23 cellular contexts compared by ENCODE assay signal in the genomic region with DNA sequence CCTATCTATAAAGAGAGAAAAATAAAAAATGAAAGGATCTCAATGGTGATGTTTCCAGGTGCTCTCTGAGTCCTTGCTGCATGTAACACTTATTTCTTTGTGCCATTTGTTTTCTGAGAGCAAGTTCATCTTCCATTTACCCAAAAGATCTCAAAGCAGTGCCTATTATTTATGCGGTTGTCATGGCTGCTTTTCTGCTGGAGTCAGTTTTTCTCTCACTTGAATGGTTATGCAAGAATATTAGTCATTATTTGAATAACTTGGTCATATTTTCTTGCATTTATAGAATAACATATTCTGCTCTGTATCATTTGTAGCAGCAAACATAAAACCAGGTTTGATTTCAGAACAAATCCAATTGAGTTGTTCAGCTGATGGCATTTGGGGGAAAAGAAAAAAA.
"Had no signal": no experiment of that assay in that cellular context is flagged by ENCODE, and none has a peak within 500 bp of the region (broad histone marks: within the 10 kb centered on the region; RNA-seq: fewer than 3 reads in every experiment).

No MANE protein-coding gene starts in this region.

- H3K36me3 ChIP-seq: ascending aorta, brain microvascular endothelial cell, gastrocnemius medialis, neutrophil, ovary, prostate gland, spleen, tibial artery, WERI-Rb-1 had no signal

- H3K4me1 Mint-ChIP-seq: activated T-helper 17 cell treated with anti-CD3 and anti-CD28 coated beads, Interleukin-2, amount 50 U/mL, for 72 hours; memory B cell had no signal

- H3K4me3 ChIP-seq: ascending aorta, coronary artery, gastrocnemius medialis, ovary, prostate gland, spleen, tibial artery had no signal

- ATAC-seq: activated naive CD4-positive, alpha-beta T cell treated with anti-CD3 and anti-CD28 coated beads, Interleukin-2, amount 50 U/mL, for 72 hours; activated T-helper 17 cell treated with anti-CD3 and anti-CD28 coated beads, Interleukin-2, amount 50 U/mL, for 72 hours; gastrocnemius medialis; natural killer cell treated with Interleukin-12 subunit alpha and Interleukin-12 subunit beta and Interleukin-15 and Interleukin-18, amount 100 ng/mL, for 72 hours had no signal

- H3K9me3 Mint-ChIP-seq: activated naive CD4-positive, alpha-beta T cell treated with anti-CD3 and anti-CD28 coated beads, Interleukin-2, amount 50 U/mL, for 72 hours; natural killer cell treated with Interleukin-12 subunit alpha and Interleukin-12 subunit beta and Interleukin-15 and Interleukin-18, amount 100 ng/mL, for 72 hours had no signal

- H3K27ac ChIP-seq: ascending aorta, brain microvascular endothelial cell, coronary artery, epithelial cell of prostate, gastrocnemius medialis, neutrophil, ovary, prostate gland, spleen, tibial artery, WERI-Rb-1 had no signal

- H3K36me3 Mint-ChIP-seq: activated naive CD4-positive, alpha-beta T cell treated with anti-CD3 and anti-CD28 coated beads, Interleukin-2, amount 50 U/mL, for 72 hours; memory B cell; natural killer cell treated with Interleukin-12 subunit alpha and Interleukin-12 subunit beta and Interleukin-15 and Interleukin-18, amount 100 ng/mL, for 72 hours had no signal

- DNase-seq: activated CD4-positive, CD25-positive, alpha-beta regulatory T cell treated with anti-CD3 and anti-CD28 coated beads, Interleukin-2, amount 50 U/mL, for 72 hours; activated T-cell treated with anti-CD3 and anti-CD28 coated beads, Interleukin-2, amount 50 U/mL, for 1 hour; brain microvascular endothelial cell; endodermal cell; gastrocnemius medialis; islet precursor cell; left cardiac atrium; ovary; spleen; stimulated activated CD4-positive, alpha-beta T cell treated with anti-CD3 and anti-CD28 coated beads, Interleukin-4, amount 100 ng/mL, for 24 hours; stimulated activated naive CD4-positive, alpha-beta T cell treated with Interleukin-2 at 50 U/mL for 16 hours; substantia nigra; tibial artery; WERI-Rb-1 had no signal

- H3K4me3 Mint-ChIP-seq: activated T-helper 17 cell treated with anti-CD3 and anti-CD28 coated beads, Interleukin-2, amount 50 U/mL, for 72 hours; endodermal cell; memory B cell; natural killer cell treated with Interleukin-12 subunit alpha and Interleukin-12 subunit beta and Interleukin-15 and Interleukin-18, amount 100 ng/mL, for 72 hours had no signal

- H3K27ac Mint-ChIP-seq: activated naive CD4-positive, alpha-beta T cell treated with anti-CD3 and anti-CD28 coated beads, Interleukin-2, amount 50 U/mL, for 72 hours; activated T-helper 17 cell treated with anti-CD3 and anti-CD28 coated beads, Interleukin-2, amount 50 U/mL, for 72 hours; endodermal cell; memory B cell; natural killer cell treated with Interleukin-12 subunit alpha and Interleukin-12 subunit beta and Interleukin-15 and Interleukin-18, amount 100 ng/mL, for 72 hours had no signal

- H3K9me3 ChIP-seq: ascending aorta, gastrocnemius medialis, neutrophil, ovary, prostate gland, tibial artery had no signal

- H3K4me1 ChIP-seq: ascending aorta, gastrocnemius medialis, prostate gland, spleen, tibial artery had no signal

- H3K27me3 Mint-ChIP-seq: activated T-helper 17 cell treated with anti-CD3 and anti-CD28 coated beads, Interleukin-2, amount 50 U/mL, for 72 hours had no signal

- H3K27me3 ChIP-seq: ascending aorta, brain microvascular endothelial cell, gastrocnemius medialis, ovary, spleen, tibial artery had no signal
